ENCODE assay signal across 24 cellular contexts in genomic region chr5:168125445-168126199, GRCh38.
"Had no signal": no experiment of that assay in that cellular context is flagged by ENCODE, and none has a peak within 500 bp of the region (broad histone marks: within the 10 kb centered on the region; RNA-seq: fewer than 3 reads in every experiment).

No MANE protein-coding gene starts in this region.

- H3K27ac ChIP-seq: body of pancreas, parathyroid adenoma, right lobe of liver, skin epidermis, thoracic aorta, upper lobe of left lung, VCaP had no signal

- H3K36me3 Mint-ChIP-seq: activated naive CD8-positive, alpha-beta T cell; naive thymus-derived CD4-positive, alpha-beta T cell had no signal

- H3K9me3 ChIP-seq: body of pancreas, right lobe of liver, thoracic aorta, upper lobe of left lung had no signal

- H3K9me3 Mint-ChIP-seq: T-helper 1 cell treated with Interleukin-12 subunit alpha and Interleukin-12 subunit beta and Interleukin-4 antibody, amounts not matched to agents 30 μg/mL and 1 μg/mL, for 36 hours had no signal

- ATAC-seq: body of pancreas; esophagus mucosa; naive thymus-derived CD4-positive, alpha-beta T cell; stimulated activated naive CD8-positive, alpha-beta T cell treated with anti-CD3 and anti-CD28 coated beads, Interleukin-15, Interleukin-2, amounts not matched to agents 100 U/mL and 50 U/mL, for 24 hours had no signal

- H3K27ac Mint-ChIP-seq: activated naive CD8-positive, alpha-beta T cell; T-helper 1 cell treated with Interleukin-12 subunit alpha and Interleukin-12 subunit beta and Interleukin-4 antibody, amounts not matched to agents 30 μg/mL and 1 μg/mL, for 36 hours had no signal

- H3K4me3 ChIP-seq: body of pancreas, right lobe of liver, skin epidermis, thoracic aorta, upper lobe of left lung had no signal

- H3K4me3 Mint-ChIP-seq: activated naive CD8-positive, alpha-beta T cell; naive thymus-derived CD4-positive, alpha-beta T cell; T-helper 1 cell treated with Interleukin-12 subunit alpha and Interleukin-12 subunit beta and Interleukin-4 antibody, amounts not matched to agents 30 μg/mL and 1 μg/mL, for 36 hours had no signal

- DNase-seq: activated CD4-positive, alpha-beta T cell treated with anti-CD3 and anti-CD28 coated beads for 48 hours; activated CD4-positive, alpha-beta T cell treated with anti-CD3 and anti-CD28 coated beads, Interleukin-2, amount 50 U/mL, for 48 hours; activated CD8-positive, alpha-beta memory T cell treated with anti-CD3 and anti-CD28 coated beads for 24 hours; activated effector memory CD4-positive, alpha-beta T cell treated with Interleukin-2 at 50 U/mL for 16 hours; activated naive CD4-positive, alpha-beta T cell treated with Interleukin-2 at 50 U/mL for 16 hours; body of pancreas; central memory CD4-positive, alpha-beta T cell; foreskin fibroblast; midbrain; naive thymus-derived CD4-positive, alpha-beta T cell; occipital lobe; right lobe of liver; stimulated activated CD4-positive, alpha-beta T cell treated with anti-CD3 and anti-CD28 coated beads, Interleukin-12 subunit alpha, Interleukin-12 subunit beta, amount 100 ng/mL, for 4 hours; stimulated activated CD4-positive, alpha-beta T cell treated with anti-CD3 and anti-CD28 coated beads, Interleukin-4, amount 100 ng/mL, for 1 hour; stimulated activated naive CD8-positive, alpha-beta T cell treated with anti-CD3 and anti-CD28 coated beads, Interleukin-15, Interleukin-2, amounts not matched to agents 100 U/mL and 50 U/mL, for 24 hours; T-helper 9 cell had no signal

- H3K27me3 Mint-ChIP-seq: activated naive CD8-positive, alpha-beta T cell had no signal

- H3K27me3 ChIP-seq: body of pancreas, right lobe of liver, upper lobe of left lung had no signal

- H3K36me3 ChIP-seq: right lobe of liver, thoracic aorta, upper lobe of left lung had no signal

- H3K4me1 ChIP-seq: body of pancreas, parathyroid adenoma, right lobe of liver had no signal
